Comparison of ENCODE assay signal across 34 cellular contexts in genomic region chr3:139530717-139531116, GRCh38. TPM values are rescaled to one million over a fixed set of nuclear protein-coding genes. Genes with fewer than 3 reads are reported as not detected.
"Had no signal": no experiment of that assay in that cellular context is flagged by ENCODE, and none has a peak within 500 bp of the region (broad histone marks: within the 10 kb centered on the region; RNA-seq: fewer than 3 reads in every experiment).

No MANE protein-coding gene starts in this region.

- H3K4me1 ChIP-seq: colonic mucosa had no signal

- ATAC-seq: activated CD8-positive, alpha-beta T cell treated with anti-CD3 and anti-CD28 coated beads for 36 hours; Right ventricle myocardium inferior had no signal

- H3K9me3 ChIP-seq: ascending aorta, colonic mucosa had no signal

- H3K36me3 ChIP-seq: colonic mucosa, WERI-Rb-1 had no signal

- DNase-seq: activated CD4-positive, alpha-beta T cell treated with anti-CD3 and anti-CD28 coated beads, Interleukin-2, amount 10 ng/mL, durations not matched to agents 24 days and 14 days; activated CD4-positive, alpha-beta T cell treated with anti-CD3 and anti-CD28 coated beads, Interleukin-2, amount 50 U/mL, for 4 hours; activated CD8-positive, alpha-beta T cell treated with anti-CD3 and anti-CD28 coated beads for 36 hours; activated gamma-delta T cell; activated naive CD4-positive, alpha-beta T cell treated with Interleukin-2 at 50 U/mL for 16 hours; activated naive CD8-positive, alpha-beta T cell treated with anti-CD3 and anti-CD28 coated beads, Interleukin-2, amount 10 ng/mL, durations not matched to agents 7 days and 5 days; activated T-cell treated with anti-CD3 and anti-CD28 coated beads, Interleukin-2, amount 50 U/mL, for 24 hours; amygdala; colonic mucosa; KG1; MM.1S; MV-4-11; NCI-H1092; NCI-H1436 treated with DMSO at 0.1 percent for 48 hours; NCI-H1694 treated with DMSO at 0.1 percent for 48 hours; NCI-H2029; NCI-H2227 treated with DMSO at 0.1 percent for 48 hours; NCI-H446; NCI-H510A treated with DMSO at 0.1 percent for 48 hours; PC-9; SW 1271; T-helper 1 cell; T-helper 2 cell; T-helper 9 cell; WERI-Rb-1 had no signal

- FAIRE-seq: RCC 7860 had no signal

- H3K27ac ChIP-seq: ascending aorta, cardiac muscle cell, colonic mucosa, PC-9, RWPE1, WERI-Rb-1 had no signal

- H3K4me3 ChIP-seq: ascending aorta, cardiac muscle cell, colonic mucosa, PC-9 had no signal

- H3K27me3 ChIP-seq: ascending aorta, cardiac muscle cell, colonic mucosa had no signal

RNA-seq across cellular contexts. Expression of gene RBP1, which starts 8.8 kb away (rescaled TPM):
- total RNA-seq: activated CD4-positive, alpha-beta T cell treated with anti-CD3 and anti-CD28 coated beads, Interleukin-2, amount 10 ng/mL, durations not matched to agents 24 days and 14 days; activated CD8-positive, alpha-beta T cell treated with anti-CD3 and anti-CD28 coated beads for 36 hours; activated naive CD8-positive, alpha-beta T cell treated with anti-CD3 and anti-CD28 coated beads, Interleukin-2, amount 10 ng/mL, durations not matched to agents 7 days and 5 days; activated T-helper 2 cell treated with anti-CD3 and anti-CD28 coated beads, Interferon-gamma antibody, Interleukin-2, Interleukin-4, amounts not matched to agents 10 μg/mL and 5 μg/mL and 100 μg/mL, durations not matched to agents 14 hours and 24 hours and 36 hours; LHCN-M2; OCI-LY7 had no signal

RNA-seq across cellular contexts. Expression of gene RBP2, which starts 54.4 kb away (rescaled TPM):
- total RNA-seq: activated CD4-positive, alpha-beta T cell treated with anti-CD3 and anti-CD28 coated beads, Interleukin-2, amount 10 ng/mL, durations not matched to agents 24 days and 14 days; activated CD8-positive, alpha-beta T cell treated with anti-CD3 and anti-CD28 coated beads for 36 hours; activated naive CD8-positive, alpha-beta T cell treated with anti-CD3 and anti-CD28 coated beads, Interleukin-2, amount 10 ng/mL, durations not matched to agents 7 days and 5 days; activated T-helper 2 cell treated with anti-CD3 and anti-CD28 coated beads, Interferon-gamma antibody, Interleukin-2, Interleukin-4, amounts not matched to agents 10 μg/mL and 5 μg/mL and 100 μg/mL, durations not matched to agents 14 hours and 24 hours and 36 hours; ascending aorta; cardiac muscle cell; chondrocyte; LHCN-M2; OCI-LY7; PC-9; Right ventricle myocardium inferior had no signal
- polyA plus RNA-seq: cardiac muscle cell had no signal
